In the genomic region with DNA sequence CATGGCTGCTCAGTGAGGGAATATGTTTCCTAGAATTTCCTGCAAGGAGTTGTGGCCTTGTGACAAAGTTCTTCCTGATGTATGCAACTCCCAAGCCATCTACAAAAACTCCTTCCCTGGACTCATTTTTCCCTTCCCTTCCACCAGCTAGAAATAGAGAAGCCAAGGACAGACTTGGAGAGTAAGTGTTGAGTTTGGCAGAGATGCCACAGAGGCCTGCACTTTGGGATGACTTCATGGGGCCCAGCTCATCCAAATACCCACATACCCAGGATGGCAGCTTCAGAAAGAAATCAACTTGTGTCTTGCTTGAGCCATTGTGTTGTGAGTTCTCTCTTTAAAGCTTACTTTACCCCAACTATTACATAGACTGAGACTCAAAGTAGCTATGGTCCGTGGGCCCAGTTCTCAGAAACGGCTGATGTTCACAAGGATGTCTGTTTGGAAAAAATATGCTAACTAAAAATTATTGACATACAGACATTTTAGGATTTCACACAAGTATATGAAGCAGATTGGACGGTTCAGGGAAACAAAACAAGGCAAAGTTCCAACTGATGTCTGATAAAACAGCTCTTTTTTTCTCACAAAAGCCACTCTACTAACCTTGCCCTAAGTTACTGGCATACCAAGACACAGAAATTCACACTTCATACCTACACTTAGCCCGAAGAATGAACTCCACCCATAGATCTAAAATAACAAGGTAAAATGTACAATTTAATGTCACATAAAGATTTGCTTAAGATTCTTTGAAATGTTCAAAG, we compare ENCODE assay signal across 1 cellular context.
TF ChIP-seq lines count a peak whose summit lies in the region.

No MANE protein-coding gene starts in this region.

TF ChIP-seq in SK-N-SH, 30 proteins besides CTCF, POLR2A, EP300 and RAD21 (continued from another document):
- TF ChIP-seq, protein P1, sequence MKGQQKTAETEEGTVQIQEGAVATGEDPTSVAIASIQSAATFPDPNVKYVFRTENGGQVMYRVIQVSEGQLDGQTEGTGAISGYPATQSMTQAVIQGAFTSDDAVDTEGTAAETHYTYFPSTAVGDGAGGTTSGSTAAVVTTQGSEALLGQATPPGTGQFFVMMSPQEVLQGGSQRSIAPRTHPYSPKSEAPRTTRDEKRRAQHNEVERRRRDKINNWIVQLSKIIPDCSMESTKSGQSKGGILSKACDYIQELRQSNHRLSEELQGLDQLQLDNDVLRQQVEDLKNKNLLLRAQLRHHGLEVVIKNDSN (IDR thresholded peaks at IDR 0.05; ENCODE audit: borderline replicate concordance, low read depth): no peak
- TF ChIP-seq EZH2phosphoT487 (IDR thresholded peaks at IDR 0.05; ENCODE audit: borderline replicate concordance, low read depth) (no peak), JUND (IDR thresholded peaks at IDR 0.05) (no peak), SIN3A (IDR thresholded peaks at IDR 0.05; ENCODE audit: borderline replicate concordance, low read depth, low read length) (no peak), ELF1 (IDR thresholded peaks at IDR 0.05) (no peak), TEAD4 (IDR thresholded peaks at IDR 0.05; ENCODE audit: borderline replicate concordance, insufficient read depth) (no peak), YY1 (IDR thresholded peaks at IDR 0.05; ENCODE audit: low read depth) (no peak), MXI1 (IDR thresholded peaks at IDR 0.05; ENCODE audit: low read depth, low read length) (no peak), GABPA (IDR thresholded peaks at IDR 0.05; ENCODE audit: low read depth) (no peak)
- TF ChIP-seq, protein P2, sequence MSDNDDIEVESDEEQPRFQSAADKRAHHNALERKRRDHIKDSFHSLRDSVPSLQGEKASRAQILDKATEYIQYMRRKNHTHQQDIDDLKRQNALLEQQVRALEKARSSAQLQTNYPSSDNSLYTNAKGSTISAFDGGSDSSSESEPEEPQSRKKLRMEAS (IDR thresholded peaks at IDR 0.05; ENCODE audit: low read depth): no peak
TF ChIP-seq in SK-N-SH: peak in this region for 0.
